ENCODE assay signal across 8 cellular contexts in the genomic region with DNA sequence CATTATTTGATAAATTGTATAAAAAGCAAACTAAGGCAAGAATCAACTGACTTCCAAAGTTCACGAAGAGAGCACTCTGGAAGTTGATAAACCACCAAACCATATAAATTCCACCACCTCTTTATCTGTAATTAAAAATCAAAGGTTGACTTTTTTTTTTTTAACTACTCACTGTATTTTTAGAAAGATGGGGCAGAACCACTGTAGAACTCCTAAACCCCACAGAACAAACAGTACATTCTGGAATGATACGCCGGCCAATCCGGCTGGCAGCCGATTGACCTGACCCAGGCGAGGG. TPM values are rescaled to one million over a fixed set of nuclear protein-coding genes. Genes with fewer than 3 reads are reported as not detected.
DNase-seq lines count a peak whose midpoint lies in the region; ATAC-seq and TF ChIP-seq lines count a peak whose summit lies in the region.

No MANE protein-coding gene starts in this region.

- CTCF ChIA-PET in activated CD8-positive, alpha-beta T cell treated with anti-CD3 and anti-CD28 coated beads for 36 hours (lab: Charles Lee) = interaction anchor here (1.9 kb wide), 1 partner anchor 23 kb away, joined by 6 read pairs; a partner anchor contains a TSS

- H3K27me3 Mint-ChIP-seq in activated CD8-positive, alpha-beta T cell treated with anti-CD3 and anti-CD28 coated beads for 36 hours = no peaks in the 10 kb centered on the region
- no peaks in the 10 kb centered on the region for H3K27me3 Mint-ChIP-seq in stimulated activated naive B cell treated with anti-CD40 and anti-IgM and Interleukin-4, amounts not matched to agents 10 μg/mL and 1 μg/mL and 100 μg/mL, for 72 hours

- peaks cover 27% of the 10 kb centered on the region for H3K36me3 Mint-ChIP-seq in activated CD8-positive, alpha-beta T cell treated with anti-CD3 and anti-CD28 coated beads for 36 hours (ENCODE audit: low read depth)
- H3K36me3 Mint-ChIP-seq in stimulated activated naive B cell treated with anti-CD40 and anti-IgM and Interleukin-4, amounts not matched to agents 10 μg/mL and 1 μg/mL and 100 μg/mL, for 72 hours = peaks cover 2 to 10% of the 10 kb centered on the region in 2 donors

- H3K4me3 ChIP-seq in HFF-Myc (replicated peaks; ENCODE audit: low read depth, low read length) (peak overlapping the region; percentile 97), iPS-15b (ENCODE audit: low read depth, low read length) (peak overlapping the region; percentile 45)

- no peaks in the 10 kb centered on the region for H3K9me3 ChIP-seq in iPS-15b (ENCODE audit: control insufficient read depth, insufficient read depth, low read length)

- intact Hi-C loops in activated CD8-positive, alpha-beta T cell treated with anti-CD3 and anti-CD28 coated beads for 36 hours (cut with micrococcal nuclease) = loop anchor here (2.0 kb wide), 1 partner anchor 24 kb away; a partner anchor contains a TSS

- POLR2A ChIA-PET in activated CD8-positive, alpha-beta T cell treated with anti-CD3 and anti-CD28 coated beads for 36 hours (lab: Charles Lee) = interaction anchor here (0.6 to 9.0 kb wide), 3 partner anchors 23 to 70 kb away, joined by 3 to 110 read pairs (median 3); a partner anchor contains a TSS

- peaks cover 11% of the 10 kb centered on the region for H3K4me1 ChIP-seq in iPS-15b (ENCODE audit: control insufficient read depth, insufficient read depth, low read length)

- DNase-seq in HFF-Myc (ENCODE audit: extremely low read depth, low read depth) (no peak), NCI-H2227 (lab: John Stamatoyannopoulos, UW; ENCODE audit: unreplicated experiment) (no peak), CD1c-positive myeloid dendritic cell (ENCODE audit: extremely low spot score) (no peak)
- DNase-seq in activated CD8-positive, alpha-beta T cell treated with anti-CD3 and anti-CD28 coated beads for 36 hours = no peak
- DNase-seq in stimulated activated naive B cell treated with anti-CD40 and anti-IgM and Interleukin-4, amounts not matched to agents 10 μg/mL and 1 μg/mL and 100 μg/mL, for 72 hours = no peak
- DNase-seq in activated CD4-positive, CD25-positive, alpha-beta regulatory T cell (lab: John Stamatoyannopoulos, UW) = no peak

- no peak for TF ChIP-seq CTCF in HFF-Myc (IDR thresholded peaks at IDR 0.05; ENCODE audit: low read depth, low read length, missing control alignments)
- no peak for TF ChIP-seq CTCF in activated CD8-positive, alpha-beta T cell treated with anti-CD3 and anti-CD28 coated beads for 36 hours (IDR thresholded peaks at IDR 0.05)

- H3K27ac Mint-ChIP-seq in activated CD8-positive, alpha-beta T cell treated with anti-CD3 and anti-CD28 coated beads for 36 hours = peak overlapping the region; percentile 93
- peak overlapping the region; percentile 88 for H3K27ac Mint-ChIP-seq in stimulated activated naive B cell treated with anti-CD40 and anti-IgM and Interleukin-4, amounts not matched to agents 10 μg/mL and 1 μg/mL and 100 μg/mL, for 72 hours

- H3K36me3 ChIP-seq in iPS-15b (ENCODE audit: control insufficient read depth, insufficient read depth, low read length) = peaks cover 14% of the 10 kb centered on the region

- peaks cover 42% of the 10 kb centered on the region for H3K4me1 Mint-ChIP-seq in activated CD8-positive, alpha-beta T cell treated with anti-CD3 and anti-CD28 coated beads for 36 hours (ENCODE audit: low read depth)
- peaks cover 8 to 27% of the 10 kb centered on the region in 2 donors for H3K4me1 Mint-ChIP-seq in stimulated activated naive B cell treated with anti-CD40 and anti-IgM and Interleukin-4, amounts not matched to agents 10 μg/mL and 1 μg/mL and 100 μg/mL, for 72 hours

- no peaks in the 10 kb centered on the region for H3K9me3 Mint-ChIP-seq in activated CD8-positive, alpha-beta T cell treated with anti-CD3 and anti-CD28 coated beads for 36 hours
- H3K9me3 Mint-ChIP-seq in stimulated activated naive B cell treated with anti-CD40 and anti-IgM and Interleukin-4, amounts not matched to agents 10 μg/mL and 1 μg/mL and 100 μg/mL, for 72 hours = no peaks in the 10 kb centered on the region

- H3K4me3 Mint-ChIP-seq in activated CD8-positive, alpha-beta T cell treated with anti-CD3 and anti-CD28 coated beads for 36 hours = peak overlapping the region; percentile 84
- peak overlapping the region; percentile 89 to 92 for H3K4me3 Mint-ChIP-seq in stimulated activated naive B cell treated with anti-CD40 and anti-IgM and Interleukin-4, amounts not matched to agents 10 μg/mL and 1 μg/mL and 100 μg/mL, for 72 hours

- no peaks in the 10 kb centered on the region for H3K27me3 ChIP-seq in iPS-15b (ENCODE audit: control insufficient read depth, insufficient read depth, low read length)

- H3K9ac ChIP-seq in iPS-15b (ENCODE audit: low read depth, low read length) = peak overlapping the region; percentile 74

- ATAC-seq in activated CD8-positive, alpha-beta T cell treated with anti-CD3 and anti-CD28 coated beads for 36 hours = no peak
- no peak for ATAC-seq in stimulated activated naive B cell treated with anti-CD40 and anti-IgM and Interleukin-4, amounts not matched to agents 10 μg/mL and 1 μg/mL and 100 μg/mL, for 72 hours (replicated peaks)
- no peak for ATAC-seq in HG02870 (IDR thresholded peaks at IDR 0.05; ENCODE audit: unreplicated experiment)

RNA-seq across cellular contexts. Expression of a gene that starts 0.4 kb away (rescaled TPM):
- 100 to 1,000 TPM; 134 to 139 TPM for total RNA-seq in activated CD8-positive, alpha-beta T cell treated with anti-CD3 and anti-CD28 coated beads for 36 hours

RNA-seq across cellular contexts. Expression of a gene that starts 22.9 kb away (rescaled TPM):
- 10 to 100 TPM; 55.5 to 62.7 TPM for total RNA-seq in activated CD8-positive, alpha-beta T cell treated with anti-CD3 and anti-CD28 coated beads for 36 hours

RNA-seq across cellular contexts. Expression of a gene that starts 23.5 kb away (rescaled TPM):
- 10 to 100 TPM; 94.2 to 95.2 TPM for total RNA-seq in activated CD8-positive, alpha-beta T cell treated with anti-CD3 and anti-CD28 coated beads for 36 hours
